13 cellular contexts compared by ENCODE assay signal in the genomic region with DNA sequence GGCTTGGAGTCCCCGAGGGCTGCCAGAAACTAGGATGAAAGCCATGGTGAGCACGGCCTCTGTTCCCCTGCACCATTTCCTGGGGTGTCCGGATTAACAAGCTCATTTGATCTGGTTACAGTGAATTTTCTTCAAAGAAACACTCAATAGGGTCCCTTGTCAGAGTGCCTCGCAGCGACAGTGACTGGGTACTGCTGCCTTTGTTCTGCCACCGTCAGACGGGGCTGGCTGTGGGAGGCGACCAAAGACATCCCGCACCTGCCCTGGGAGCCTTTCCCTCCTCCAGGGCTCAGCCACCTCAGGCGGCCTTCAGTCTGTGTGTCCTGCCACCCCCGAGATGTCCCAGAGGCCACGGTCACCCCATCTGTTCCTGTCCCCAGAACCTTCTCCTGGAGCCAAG. TPM values are rescaled to one million over a fixed set of nuclear protein-coding genes. Genes with fewer than 3 reads are reported as not detected.
"Had no signal": no experiment of that assay in that cellular context is flagged by ENCODE, and none has a peak within 500 bp of the region (broad histone marks: within the 10 kb centered on the region; RNA-seq: fewer than 3 reads in every experiment).

No MANE protein-coding gene starts in this region.

RNA-seq across cellular contexts. Expression of gene ALPP, which starts 8.5 kb away (rescaled TPM):
- total RNA-seq: activated CD4-positive, alpha-beta memory T cell treated with anti-CD3 and anti-CD28 coated beads, Interleukin-2, amount 10 ng/mL, durations not matched to agents 7 days and 5 days; activated naive CD8-positive, alpha-beta T cell treated with anti-CD3 and anti-CD28 coated beads, Interleukin-2, amount 10 ng/mL, durations not matched to agents 7 days and 5 days; activated T-helper 2 cell treated with anti-CD3 and anti-CD28 coated beads, Interferon-gamma antibody, Interleukin-2, Interleukin-4, amounts not matched to agents 10 μg/mL and 5 μg/mL and 100 μg/mL, durations not matched to agents 14 hours and 24 hours and 36 hours; breast epithelium; cardiac septum; NCI-H460; OCI-LY7; Right ventricle myocardium inferior; SK-MEL-5 had no signal
- polyA plus RNA-seq: adipose tissue had no signal

RNA-seq across cellular contexts. Expression of gene ALPG, which starts 36.6 kb away (rescaled TPM):
- total RNA-seq: activated B cell treated with CpG ODN at 0.5 μM for 24 hours; activated CD4-positive, alpha-beta memory T cell treated with anti-CD3 and anti-CD28 coated beads, Interleukin-2, amount 10 ng/mL, durations not matched to agents 7 days and 5 days; activated naive CD8-positive, alpha-beta T cell treated with anti-CD3 and anti-CD28 coated beads, Interleukin-2, amount 10 ng/mL, durations not matched to agents 7 days and 5 days; activated T-helper 2 cell treated with anti-CD3 and anti-CD28 coated beads, Interferon-gamma antibody, Interleukin-2, Interleukin-4, amounts not matched to agents 10 μg/mL and 5 μg/mL and 100 μg/mL, durations not matched to agents 14 hours and 24 hours and 36 hours; body of pancreas; breast epithelium; cardiac septum; NCI-H460; OCI-LY7; Right ventricle myocardium inferior; SK-MEL-5; T-helper 17 cell had no signal
- polyA plus RNA-seq: adipose tissue had no signal
